Comparison of ENCODE assay signal across 8 cellular contexts in genomic region chr13:93794197-93794885, GRCh38.
DNase-seq lines count a peak whose midpoint lies in the region; ATAC-seq and TF ChIP-seq lines count a peak whose summit lies in the region.
"Had no signal": no experiment of that assay in that cellular context is flagged by ENCODE, and none has a peak within 500 bp of the region (broad histone marks: within the 10 kb centered on the region; RNA-seq: fewer than 3 reads in every experiment).

No MANE protein-coding gene starts in this region.

- H3K27me3 ChIP-seq in suprapubic skin (no peaks in the 10 kb centered on the region), right atrium auricular region (no peaks in the 10 kb centered on the region)

- no peak overlapping the region for H3K27ac Mint-ChIP-seq in activated CD4-positive, alpha-beta T cell treated with anti-CD3 and anti-CD28 coated beads, Interleukin-2, amount 10 ng/mL, durations not matched to agents 7 days and 5 days
- H3K27ac Mint-ChIP-seq: T-cell had no signal

- 85% methylated on average over 3 of the region's 3 CpGs for WGBS in suprapubic skin

- H3K9me3 ChIP-seq in suprapubic skin (no peaks in the 10 kb centered on the region), right atrium auricular region (no peaks in the 10 kb centered on the region)

- peak; percentile 12 for DNase-seq in activated CD4-positive, alpha-beta T cell treated with anti-CD3 and anti-CD28 coated beads, Interleukin-2, amount 10 ng/mL, durations not matched to agents 7 days and 5 days
- peak; percentile 23 to 39 for DNase-seq in stimulated activated CD8-positive, alpha-beta memory T cell treated with anti-CD3 and anti-CD28 coated beads, Interleukin-2, amount 100 ng/mL, for 48 hours (ENCODE audit: low read depth in 2 of 2)
- no peak for DNase-seq in suprapubic skin (ENCODE audit: low spot score in 2 of 2)
- no peak for DNase-seq in right atrium auricular region (ENCODE audit: low spot score)
- DNase-seq in NCI-H187 (lab: John Stamatoyannopoulos, UW): no peak
- DNase-seq: T-cell had no signal

- ATAC-seq in GM19397 (IDR thresholded peaks at IDR 0.05; ENCODE audit: unreplicated experiment): peak; percentile 78
- ATAC-seq in HG02852 (IDR thresholded peaks at IDR 0.05; ENCODE audit: unreplicated experiment): peak; percentile 89
- ATAC-seq: T-cell had no signal

- TF ChIP-seq POLR2A in suprapubic skin (IDR thresholded peaks at IDR 0.05): no peak

- H3K9me3 Mint-ChIP-seq in activated CD4-positive, alpha-beta T cell treated with anti-CD3 and anti-CD28 coated beads, Interleukin-2, amount 10 ng/mL, durations not matched to agents 7 days and 5 days: no peaks in the 10 kb centered on the region
- H3K9me3 Mint-ChIP-seq: T-cell had no signal

- CTCF ChIA-PET in activated CD4-positive, alpha-beta T cell treated with anti-CD3 and anti-CD28 coated beads, Interleukin-2, amount 10 ng/mL, durations not matched to agents 7 days and 5 days (lab: Charles Lee): no interaction called here

- H3K36me3 Mint-ChIP-seq in activated CD4-positive, alpha-beta T cell treated with anti-CD3 and anti-CD28 coated beads, Interleukin-2, amount 10 ng/mL, durations not matched to agents 7 days and 5 days (ENCODE audit: low read depth): no peaks in the 10 kb centered on the region
- H3K36me3 Mint-ChIP-seq: T-cell had no signal

- TF ChIP-seq CTCF in suprapubic skin (IDR thresholded peaks at IDR 0.05): no peak
- TF ChIP-seq CTCF in right atrium auricular region (IDR thresholded peaks at IDR 0.05): no peak

- H3K4me1 Mint-ChIP-seq in activated CD4-positive, alpha-beta T cell treated with anti-CD3 and anti-CD28 coated beads, Interleukin-2, amount 10 ng/mL, durations not matched to agents 7 days and 5 days: peaks cover 10% of the 10 kb centered on the region
- H3K4me1 Mint-ChIP-seq: T-cell had no signal

- H3K4me3 ChIP-seq in suprapubic skin (no peak overlapping the region), right atrium auricular region (no peak overlapping the region)

- H3K27ac ChIP-seq in suprapubic skin: no peak overlapping the region
- no peak overlapping the region for H3K27ac ChIP-seq in right atrium auricular region

- no peaks in the 10 kb centered on the region for H3K4me1 ChIP-seq in suprapubic skin
- no peaks in the 10 kb centered on the region for H3K4me1 ChIP-seq in right atrium auricular region

- no peak overlapping the region for H3K4me3 Mint-ChIP-seq in activated CD4-positive, alpha-beta T cell treated with anti-CD3 and anti-CD28 coated beads, Interleukin-2, amount 10 ng/mL, durations not matched to agents 7 days and 5 days
- H3K4me3 Mint-ChIP-seq: T-cell had no signal

- POLR2A ChIA-PET in activated CD4-positive, alpha-beta T cell treated with anti-CD3 and anti-CD28 coated beads, Interleukin-2, amount 10 ng/mL, durations not matched to agents 7 days and 5 days (lab: Charles Lee): no interaction called here

- H3K27me3 Mint-ChIP-seq in activated CD4-positive, alpha-beta T cell treated with anti-CD3 and anti-CD28 coated beads, Interleukin-2, amount 10 ng/mL, durations not matched to agents 7 days and 5 days: peaks cover 9% of the 10 kb centered on the region

- no peaks in the 10 kb centered on the region for H3K36me3 ChIP-seq in suprapubic skin
- H3K36me3 ChIP-seq in right atrium auricular region: no peaks in the 10 kb centered on the region

- no peak for TF ChIP-seq EP300 in suprapubic skin (IDR thresholded peaks at IDR 0.05)

Comparison
In these comparisons a context has a peak if more than half of its experiments do, and no peak if none do; other contexts are left out.
1. DNase-seq: peak in activated CD4-positive, alpha-beta T cell treated with anti-CD3 and anti-CD28 coated beads, Interleukin-2, amount 10 ng/mL, durations not matched to agents 7 days and 5 days (single experiment) and stimulated activated CD8-positive, alpha-beta memory T cell treated with anti-CD3 and anti-CD28 coated beads, Interleukin-2, amount 100 ng/mL, for 48 hours (2 of 2); none in suprapubic skin (0 of 2), right atrium auricular region (single experiment) and NCI-H187 (0 of 2).